8 cellular contexts compared by ENCODE assay signal in genomic region chr7:21261627-21262564, GRCh38.
A peak's percentile ranks its signal among the peaks of the same experiment; 100 is the strongest.
DNase-seq lines count a peak whose midpoint lies in the region; ATAC-seq and TF ChIP-seq lines count a peak whose summit lies in the region.

No MANE protein-coding gene starts in this region.

- DNase-seq in COR-L47 (lab: John Stamatoyannopoulos, UW): peak; percentile 47
- peak in 1 of 2 experiments; percentile 21 for DNase-seq in HL-60 (ENCODE audit: low read depth in 1 of 2, low spot score in 1 of 2)
- no peak for DNase-seq in Panc1 (ENCODE audit: low read depth, low spot score)
- DNase-seq in activated T-helper 1 cell treated with anti-CD3 and anti-CD28 coated beads, Interleukin-2, amount 50 U/mL, for 16 hours (ENCODE audit: low read depth in 1 of 2, low spot score in 1 of 2): peak; percentile 4 to 13
- peak; percentile 52 for DNase-seq in iPS DF 6.9 (ENCODE audit: low read depth, low spot score)
- DNase-seq in stimulated activated CD4-positive, alpha-beta T cell treated with anti-CD3 and anti-CD28 coated beads, Interleukin-4, amount 100 ng/mL, for 48 hours (ENCODE audit: low read depth in 2 of 2): peak; percentile 19 to 23
- DNase-seq in GF-D8 (lab: John Stamatoyannopoulos, UW): no peak

- H3K27me3 ChIP-seq in HL-60 (ENCODE audit: insufficient read depth, poor library complexity, severe bottlenecking) (no peaks in the 10 kb centered on the region), Panc1 (ENCODE audit: control insufficient read depth, insufficient read depth, low read length) (0 out of 2 replicates have a peak, but pooled peaks cover 2% of the 10 kb centered on the region), iPS DF 6.9 (ENCODE audit: control insufficient read depth, insufficient read depth, low read length) (no peaks in the 10 kb centered on the region)

- no CpG with 5 or more reads among the region's 8 CpGs for WGBS in iPS DF 6.9 (ENCODE audit: insufficient coverage, insufficient read length)

- intact Hi-C loops in Panc1 (cut with micrococcal nuclease; ENCODE audit: unreplicated experiment): loop anchor here (5.0 kb wide), 2 partner anchors 740 to 820 kb away; no protein-coding TSS in a partner anchor

- POLR2A ChIA-PET in Panc1 (lab: Charles Lee): no interaction called here

- H3K4me1 ChIP-seq in Panc1 (ENCODE audit: control insufficient read depth, insufficient read depth, low read length): no peaks in the 10 kb centered on the region
- no peaks in the 10 kb centered on the region; the same call in 1 of the 2 replicates for H3K4me1 ChIP-seq in iPS DF 6.9 (ENCODE audit: control insufficient read depth, insufficient read depth, low read length)

- H3K27ac ChIP-seq in HL-60 (replicated peaks) (no peak overlapping the region), Panc1 (ENCODE audit: low read length) (no peak overlapping the region), iPS DF 6.9 (ENCODE audit: low read length) (no peak overlapping the region)

- no peaks in the 10 kb centered on the region for H3K36me3 ChIP-seq in Panc1 (ENCODE audit: control insufficient read depth, insufficient read depth, low read length)
- no peaks in the 10 kb centered on the region for H3K36me3 ChIP-seq in iPS DF 6.9 (ENCODE audit: control insufficient read depth, insufficient read depth, low read length)

- peak; percentile 91 for ATAC-seq in GM19328 (IDR thresholded peaks at IDR 0.05; ENCODE audit: unreplicated experiment)
- peak; percentile 81 for ATAC-seq in Panc1

- peak; percentile 30 for TF ChIP-seq CTCF in HL-60 (IDR thresholded peaks at IDR 0.05; ENCODE audit: insufficient read depth, low read length)
- peak; percentile 74 for TF ChIP-seq CTCF in Panc1 (IDR thresholded peaks at IDR 0.05)

- in situ Hi-C loops in Panc1 (cut with HindIII; ENCODE audit: low pct_unique_long_range_greater_than_20kb, low sequenced_read_pairs): no loop called here

- H3K4me3 ChIP-seq in HL-60 (replicated peaks; ENCODE audit: insufficient read depth, low read length) (no peak overlapping the region), Panc1 (ENCODE audit: low read depth in 2 of 2, low read length in 2 of 2) (no peak overlapping the region), iPS DF 6.9 (ENCODE audit: low read length) (no peak overlapping the region)

- no TSS peak for BruUV-seq in Panc1 (replicated peaks; lab: Mats Ljungman, UMichigan)

- CTCF ChIA-PET in Panc1 (lab: Charles Lee): interaction anchor here (0.6 kb wide), 1 partner anchor 39 kb away, joined by 4 read pairs; no protein-coding TSS in a partner anchor

- no peaks in the 10 kb centered on the region for H3K9me3 ChIP-seq in Panc1 (ENCODE audit: control insufficient read depth, insufficient read depth, low read depth, low read length)
- no peaks in the 10 kb centered on the region for H3K9me3 ChIP-seq in iPS DF 6.9 (ENCODE audit: control insufficient read depth, insufficient read depth, low read length)

Comparison
In these comparisons a context has a peak if more than half of its experiments do, and no peak if none do; other contexts are left out.
1. DNase-seq: peak in COR-L47 (single experiment), activated T-helper 1 cell treated with anti-CD3 and anti-CD28 coated beads, Interleukin-2, amount 50 U/mL, for 16 hours (2 of 2), iPS DF 6.9 (single experiment) and stimulated activated CD4-positive, alpha-beta T cell treated with anti-CD3 and anti-CD28 coated beads, Interleukin-4, amount 100 ng/mL, for 48 hours (2 of 2); none in Panc1 (single experiment) and GF-D8 (single experiment).